In genomic region chr17:55769625-55770000, GRCh38 we compare ENCODE assay signal across 10 cellular contexts. TPM values are rescaled to one million over a fixed set of nuclear protein-coding genes. Genes with fewer than 3 reads are reported as not detected.
A peak's percentile ranks its signal among the peaks of the same experiment; 100 is the strongest.
DNase-seq lines count a peak whose midpoint lies in the region; ATAC-seq and TF ChIP-seq lines count a peak whose summit lies in the region.
"Had no signal": no experiment of that assay in that cellular context is flagged by ENCODE, and none has a peak within 500 bp of the region (broad histone marks: within the 10 kb centered on the region; RNA-seq: fewer than 3 reads in every experiment).

No MANE protein-coding gene starts in this region.

- no peak overlapping the region for H3K4me3 ChIP-seq in endodermal cell (ENCODE audit: low read length)
- H3K4me3 ChIP-seq: skin epidermis had no signal

- H3K27ac ChIP-seq in endodermal cell (ENCODE audit: low read depth, low read length) = no peak overlapping the region

- H3K9me3 Mint-ChIP-seq in endodermal cell = no peaks in the 10 kb centered on the region

- peak overlapping the region; percentile 10 for H3K27ac Mint-ChIP-seq in endodermal cell

- peaks cover 15% of the 10 kb centered on the region for H3K4me1 ChIP-seq in endodermal cell (ENCODE audit: control insufficient read depth, insufficient read depth, low read length)

- no peak overlapping the region for H3K9ac ChIP-seq in endodermal cell (ENCODE audit: extremely low read depth, low read length, poor library complexity, severe bottlenecking)

- H3K36me3 Mint-ChIP-seq in endodermal cell (ENCODE audit: low read depth) = peaks cover 54% of the 10 kb centered on the region

- H3K4me3 Mint-ChIP-seq in endodermal cell = no peak overlapping the region

- H3K9me3 ChIP-seq in endodermal cell (ENCODE audit: control insufficient read depth, low read length) = no peaks in the 10 kb centered on the region

- DNase-seq in AG08396 (ENCODE audit: low spot score) (peak; percentile 72), LHCN-M2 (ENCODE audit: low read depth) (peak; percentile 80), endodermal cell (no peak), myocyte (ENCODE audit: low read depth) (peak; percentile 41), SHP77 (lab: John Stamatoyannopoulos, UW) (no peak), RPMI8226 (no peak)
- DNase-seq: stimulated activated naive CD4-positive, alpha-beta T cell had no signal

- peaks cover 33% of the 10 kb centered on the region for H3K4me1 Mint-ChIP-seq in endodermal cell

- ATAC-seq in GM21367 (IDR thresholded peaks at IDR 0.05; ENCODE audit: unreplicated experiment) (no peak), HG03159 (IDR thresholded peaks at IDR 0.05; ENCODE audit: unreplicated experiment) (no peak)

- peaks cover 65% of the 10 kb centered on the region for H3K36me3 ChIP-seq in endodermal cell (ENCODE audit: control insufficient read depth, insufficient read depth, low read length)

- H3K27me3 ChIP-seq in endodermal cell (ENCODE audit: control insufficient read depth, insufficient read depth, low read length, poor library complexity, severe bottlenecking) = no peaks in the 10 kb centered on the region

- no peak for TF ChIP-seq CTCF in endodermal cell (conservative IDR thresholded peaks at IDR 0.05)

- H3K27me3 Mint-ChIP-seq in endodermal cell (ENCODE audit: insufficient read depth) = no peaks in the 10 kb centered on the region

- 86 to 93% methylated on average over 6 of the region's 6 CpGs for WGBS in endodermal cell (ENCODE audit: insufficient coverage in 1 of 2, insufficient read length in 1 of 2), 2 experiments

RNA-seq across cellular contexts. Expression of gene PCTP, which starts 18.8 kb away (rescaled TPM):
- 19.8 and 20.2 TPM in 2 replicates for total RNA-seq in LHCN-M2 (2014; rRNA removed)
- 11.2 TPM for polyA plus RNA-seq in LHCN-M2 (2012)
- total RNA-seq in endodermal cell = 10 to 100 TPM; 29.0 to 47.2 TPM
- polyA plus RNA-seq in endodermal cell (2013, experiment 1 of 2) = 25.4 TPM
- 27.3 TPM for polyA plus RNA-seq in endodermal cell (2013, experiment 2 of 2)
- 9.1 and 11.6 TPM in 2 replicates for total RNA-seq in myocyte
- polyA plus RNA-seq in myocyte (2012) = 8.0 TPM

RNA-seq across cellular contexts. Expression of gene TMEM100, which starts 46.9 kb away (rescaled TPM):
- total RNA-seq in LHCN-M2 (2014; rRNA removed) (8.7 and 12.1 TPM in 2 replicates), endodermal cell (1 to 10 TPM in 1 of 2 donors, under 1 TPM in 1; 0.71 to 4.3 TPM), myocyte (1.5 and 3.0 TPM in 2 replicates)
- polyA plus RNA-seq in LHCN-M2 (2012) = 0.80 TPM
- 7.9 TPM for polyA plus RNA-seq in endodermal cell (2013, experiment 1 of 2)
- 9.2 TPM for polyA plus RNA-seq in endodermal cell (2013, experiment 2 of 2)
- polyA plus RNA-seq in myocyte (2012) = 1.4 TPM

Comparison
In these comparisons a context has a peak if more than half of its experiments do, and no peak if none do; other contexts are left out.
1. DNase-seq: peak in AG08396 (single experiment), LHCN-M2 (single experiment) and myocyte (single experiment); none in endodermal cell (single experiment), SHP77 (0 of 2) and RPMI8226 (single experiment).